In genomic region chr2:190935054-190935453, GRCh38 we compare ENCODE assay signal across 26 cellular contexts.
"Had no signal": no experiment of that assay in that cellular context is flagged by ENCODE, and none has a peak within 500 bp of the region (broad histone marks: within the 10 kb centered on the region; RNA-seq: fewer than 3 reads in every experiment).

No MANE protein-coding gene starts in this region.

- H3K27ac ChIP-seq: epithelial cell of prostate, left lung, right lobe of liver, skin epidermis, stomach, suprapubic skin, tibial nerve had no signal

- ATAC-seq: activated CD8-positive, alpha-beta memory T cell treated with anti-CD3 and anti-CD28 coated beads, Interleukin-2, amount 10 ng/mL, durations not matched to agents 7 days and 5 days; activated naive CD8-positive, alpha-beta T cell treated with anti-CD3 and anti-CD28 coated beads, Interleukin-2, amount 50 U/mL, for 24 hours; left lung; naive thymus-derived CD4-positive, alpha-beta T cell; right lobe of liver; stimulated activated memory B cell treated with anti-CD40 and anti-IgM and Interleukin-4, amounts not matched to agents 10 μg/mL and 1 μg/mL and 100 μg/mL, for 72 hours had no signal

- H3K4me1 ChIP-seq: right lobe of liver had no signal

- H3K9me3 ChIP-seq: left lung, right lobe of liver, stomach, suprapubic skin, tibial nerve had no signal

- H3K4me3 ChIP-seq: left lung, right lobe of liver, skin epidermis, stomach, suprapubic skin, tibial nerve had no signal

- H3K27me3 ChIP-seq: left lung, right lobe of liver, stomach, suprapubic skin, tibial nerve had no signal

- DNase-seq: activated B cell treated with CpG ODN at 0.5 μM for 24 hours; activated CD4-positive, alpha-beta memory T cell treated with anti-CD3 and anti-CD28 coated beads, Interleukin-2, amount 10 ng/mL, durations not matched to agents 7 days and 5 days; activated CD4-positive, alpha-beta T cell treated with anti-CD3 and anti-CD28 coated beads for 4 hours; activated CD8-positive, alpha-beta memory T cell treated with anti-CD3 and anti-CD28 coated beads, Interleukin-2, amount 10 ng/mL, durations not matched to agents 7 days and 5 days; activated gamma-delta T cell; activated naive CD4-positive, alpha-beta T cell treated with anti-CD3 and anti-CD28 coated beads, Interleukin-2, amount 50 U/mL, for 16 hours; activated naive CD8-positive, alpha-beta T cell treated with anti-CD3 and anti-CD28 coated beads, Interleukin-2, amount 50 U/mL, for 24 hours; activated T-cell treated with anti-CD3 and anti-CD28 coated beads for 4 hours; cerebellar nuclear complex; cortex of kidney; endodermal cell; immature natural killer cell; kidney glomerular epithelial cell; left lung; naive thymus-derived CD4-positive, alpha-beta T cell; occipital lobe; posterior cingulate gyrus; right lobe of liver; stimulated activated CD4-positive, alpha-beta T cell treated with anti-CD3 and anti-CD28 coated beads, Interleukin-2, amount 100 ng/mL, for 24 hours; stomach; T-helper 9 cell had no signal
